ENCODE assay signal across 2 cellular contexts in the genomic region with DNA sequence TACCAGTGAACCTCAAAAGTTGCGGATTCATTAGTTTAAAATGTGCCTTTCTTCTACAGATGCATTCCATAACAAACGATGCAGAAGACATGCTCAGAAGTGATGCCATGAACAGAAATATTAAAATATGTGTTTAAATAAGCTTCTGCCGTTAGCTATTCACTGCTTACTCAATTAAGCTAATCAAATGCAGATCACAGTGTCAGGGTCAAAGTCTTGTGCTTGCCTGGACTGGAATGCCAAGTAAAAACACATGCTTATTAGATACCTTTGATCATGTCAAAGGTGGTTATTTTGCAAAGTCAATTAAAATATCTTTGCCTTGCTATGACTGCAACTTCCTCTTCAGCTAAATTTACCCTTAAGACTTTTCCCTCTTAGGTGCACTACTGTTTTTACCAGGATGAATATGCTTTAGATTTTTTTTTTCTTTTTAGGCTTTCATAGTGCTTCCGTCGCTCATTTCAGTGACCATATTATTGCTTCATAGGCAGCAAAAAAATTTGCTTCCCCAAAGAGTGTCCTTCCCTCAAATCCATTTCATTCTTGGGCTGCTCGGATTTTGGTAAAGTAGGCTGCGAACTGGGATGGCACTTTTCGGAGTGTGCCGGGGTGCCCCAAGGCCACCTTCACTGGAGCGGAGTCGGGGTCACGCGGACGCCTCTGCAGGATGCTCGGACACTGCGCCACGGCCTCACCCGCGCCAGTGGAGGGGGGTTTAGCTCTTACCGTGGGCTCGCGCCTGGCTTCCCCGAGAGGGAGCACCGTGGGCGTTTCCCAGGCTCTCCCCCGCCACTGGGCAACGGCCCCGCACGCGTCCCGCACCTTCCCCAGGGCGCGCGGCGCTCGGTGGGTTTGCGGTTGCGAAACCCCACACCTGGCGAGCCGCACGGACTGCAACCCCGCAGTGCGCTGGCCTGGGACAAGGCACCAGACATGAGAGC.
TF ChIP-seq lines count a peak whose summit lies in the region.

No MANE protein-coding gene starts in this region.

TF ChIP-seq in SK-N-SH, 30 proteins besides CTCF, POLR2A, EP300 and RAD21 (continued from another document):
- no peak for TF ChIP-seq REST (IDR thresholded peaks at IDR 0.05; ENCODE audit: low read depth, low read length)
- TF ChIP-seq MAX (IDR thresholded peaks at IDR 0.05; ENCODE audit: low read depth), result peak; percentile 16; the same call in 1 of the 2 replicates
- TF ChIP-seq NFIC (IDR thresholded peaks at IDR 0.05; ENCODE audit: borderline replicate concordance), result no peak
- TF ChIP-seq CHD2 (IDR thresholded peaks at IDR 0.05; ENCODE audit: low read length, partially characterized antibody), result peak; percentile 12

TF ChIP-seq in endothelial cell of umbilical vein, 7 proteins besides CTCF, POLR2A, EP300 and RAD21 (continued from another document):
- TF ChIP-seq MYC (IDR thresholded peaks at IDR 0.05; ENCODE audit: low read depth, low read length) (no peak), FOS (IDR thresholded peaks at IDR 0.05; ENCODE audit: borderline replicate concordance, insufficient read depth, low read length) (no peak), EZH2 (IDR thresholded peaks at IDR 0.05; ENCODE audit: borderline replicate concordance, low read depth, low read length, severe bottlenecking) (no peak), JUN (IDR thresholded peaks at IDR 0.05; ENCODE audit: borderline replicate concordance, insufficient read depth, insufficient read length, low read depth) (no peak), GATA2 (IDR thresholded peaks at IDR 0.05; ENCODE audit: insufficient read depth, insufficient read length, low read depth, low read length) (no peak)
